Comparison of ENCODE assay signal across 19 cellular contexts in the genomic region with DNA sequence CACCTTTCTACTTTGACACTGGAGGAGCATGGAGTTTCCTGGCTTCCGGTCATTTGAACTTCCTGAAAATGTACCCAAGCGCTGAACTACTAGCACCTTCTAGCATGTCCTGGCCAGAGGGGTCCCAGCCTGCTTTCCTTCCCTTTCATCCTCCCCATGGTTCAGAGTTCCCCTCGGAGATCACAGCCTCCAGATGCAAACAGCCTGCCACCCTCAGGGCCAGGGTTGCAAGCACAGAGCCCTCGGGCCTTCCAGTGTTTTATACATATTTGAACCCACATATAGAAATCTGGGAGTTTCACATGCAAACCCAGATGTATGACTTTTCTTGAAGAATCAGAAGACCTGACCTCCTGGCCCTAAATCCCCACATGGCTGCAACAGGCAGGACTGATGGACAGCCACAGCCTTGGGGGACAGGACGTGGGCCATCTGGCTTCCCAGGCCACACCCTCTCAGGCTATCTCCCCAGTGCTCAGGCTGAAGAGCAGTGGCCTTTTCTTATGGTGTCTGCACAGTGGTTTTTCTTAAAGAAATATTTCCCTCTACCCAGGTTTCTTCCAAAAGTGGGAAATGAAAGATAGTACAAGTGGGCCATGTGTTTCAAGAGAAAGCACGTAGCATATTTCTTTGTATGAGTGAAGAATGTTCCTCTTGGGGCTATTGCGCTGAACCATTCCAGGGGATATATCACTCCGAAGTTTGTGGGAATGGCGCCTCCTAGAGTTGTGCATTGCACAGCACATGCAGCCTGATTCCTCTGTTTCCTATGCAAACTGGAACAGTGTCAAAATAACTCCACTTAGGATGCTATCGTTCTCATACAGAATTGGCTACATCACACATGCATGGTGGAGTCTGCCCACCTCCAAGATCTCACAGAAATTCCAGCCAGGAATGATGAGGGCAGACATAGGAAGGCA.
DNase-seq lines count a peak whose midpoint lies in the region; ATAC-seq and TF ChIP-seq lines count a peak whose summit lies in the region.
"Had no signal": no experiment of that assay in that cellular context is flagged by ENCODE, and none has a peak within 500 bp of the region (broad histone marks: within the 10 kb centered on the region; RNA-seq: fewer than 3 reads in every experiment).

No MANE protein-coding gene starts in this region.

- no peaks in the 10 kb centered on the region for H3K27me3 ChIP-seq in brain microvascular endothelial cell (replicated peaks)
- H3K27me3 ChIP-seq: tibial nerve had no signal

- H3K9me3 Mint-ChIP-seq in nephron: no peaks in the 10 kb centered on the region
- H3K9me3 Mint-ChIP-seq: activated T-helper 2 cell treated with anti-CD3 and anti-CD28 coated beads, Interferon-gamma antibody, Interleukin-2, Interleukin-4, amounts not matched to agents 10 μg/mL and 5 μg/mL and 100 μg/mL, durations not matched to agents 14 hours and 24 hours and 36 hours; stimulated activated memory B cell treated with anti-CD40 and anti-IgM and Interleukin-4, amounts not matched to agents 10 μg/mL and 1 μg/mL and 100 μg/mL, for 72 hours had no signal

- no peaks in the 10 kb centered on the region for H3K36me3 ChIP-seq in brain microvascular endothelial cell (replicated peaks)
- H3K36me3 ChIP-seq: tibial nerve had no signal

- peak overlapping the region in 2 of 3 experiments; percentile 39 to 59 for H3K27ac Mint-ChIP-seq in nephron
- H3K27ac Mint-ChIP-seq: activated T-helper 2 cell treated with anti-CD3 and anti-CD28 coated beads, Interferon-gamma antibody, Interleukin-2, Interleukin-4, amounts not matched to agents 10 μg/mL and 5 μg/mL and 100 μg/mL, durations not matched to agents 14 hours and 24 hours and 36 hours; stimulated activated memory B cell treated with anti-CD40 and anti-IgM and Interleukin-4, amounts not matched to agents 10 μg/mL and 1 μg/mL and 100 μg/mL, for 72 hours had no signal

- peaks cover 52% of the 10 kb centered on the region for H3K4me1 Mint-ChIP-seq in nephron
- H3K4me1 Mint-ChIP-seq: stimulated activated memory B cell treated with anti-CD40 and anti-IgM and Interleukin-4, amounts not matched to agents 10 μg/mL and 1 μg/mL and 100 μg/mL, for 72 hours had no signal

- ATAC-seq in GM18858 (IDR thresholded peaks at IDR 0.05; ENCODE audit: unreplicated experiment): no peak
- ATAC-seq: stimulated activated memory B cell treated with anti-CD40 and anti-IgM and Interleukin-4, amounts not matched to agents 10 μg/mL and 1 μg/mL and 100 μg/mL, for 72 hours had no signal

- peaks cover 30% of the 10 kb centered on the region for H3K27me3 Mint-ChIP-seq in nephron (ENCODE audit: low read depth)

- in situ Hi-C loops in GM13977 (cut with MboI; ENCODE audit: low pct_unique_long_range_greater_than_20kb, low sequenced_read_pairs, unreplicated experiment): no loop called here
- in situ Hi-C loops in brain microvascular endothelial cell (cut with HindIII; ENCODE audit: low pct_ligation_motif_present, low sequenced_read_pairs): no loop called here

- H3K36me3 Mint-ChIP-seq in nephron (ENCODE audit: low read depth): no peaks in the 10 kb centered on the region
- H3K36me3 Mint-ChIP-seq: stimulated activated memory B cell treated with anti-CD40 and anti-IgM and Interleukin-4, amounts not matched to agents 10 μg/mL and 1 μg/mL and 100 μg/mL, for 72 hours had no signal

- H3K4me3 ChIP-seq in brain microvascular endothelial cell (ENCODE audit: low read depth, low read length): no peak overlapping the region
- H3K4me3 ChIP-seq: smooth muscle cell, tibial nerve had no signal

- peak; percentile 16 for TF ChIP-seq CTCF in GM13977 (IDR thresholded peaks at IDR 0.05; ENCODE audit: extremely low read depth, insufficient read depth, missing control alignments)
- peak; percentile 20 for TF ChIP-seq CTCF in brain microvascular endothelial cell (IDR thresholded peaks at IDR 0.05; ENCODE audit: low read depth, low read length, missing control alignments)
- peak in 1 of 3 experiments; percentile 28 for TF ChIP-seq CTCF in nephron (IDR thresholded peaks at IDR 0.05; ENCODE audit: unreplicated experiment in 3 of 3)

- DNase-seq in DMS 273 (lab: John Stamatoyannopoulos, UW; ENCODE audit: unreplicated experiment) (peak; percentile 29), DMS 273 treated with DMSO at 0.1 percent for 48 hours (lab: John Stamatoyannopoulos, UW) (no peak), GM13977 (ENCODE audit: low spot score) (no peak), brain microvascular endothelial cell (no peak), medulla oblongata (ENCODE audit: extremely low spot score) (no peak), nucleus accumbens (lab: John Stamatoyannopoulos, UW) (no peak)
- DNase-seq: activated CD4-positive, CD25-positive, alpha-beta regulatory T cell; activated CD8-positive, alpha-beta memory T cell treated with anti-CD3 and anti-CD28 coated beads for 24 hours; cortex of kidney; NCI-H1694 treated with DMSO at 0.1 percent for 48 hours; NCI-H524 treated with DMSO at 0.1 percent for 48 hours; SW 1271 had no signal

- H3K27ac ChIP-seq in brain microvascular endothelial cell: no peak overlapping the region
- H3K27ac ChIP-seq: 22Rv1, tibial nerve had no signal

- peak overlapping the region in 1 of 3 experiments; percentile 49 for H3K4me3 Mint-ChIP-seq in nephron
- H3K4me3 Mint-ChIP-seq: stimulated activated memory B cell treated with anti-CD40 and anti-IgM and Interleukin-4, amounts not matched to agents 10 μg/mL and 1 μg/mL and 100 μg/mL, for 72 hours had no signal
